ENCODE assay signal across 22 cellular contexts in the genomic region with DNA sequence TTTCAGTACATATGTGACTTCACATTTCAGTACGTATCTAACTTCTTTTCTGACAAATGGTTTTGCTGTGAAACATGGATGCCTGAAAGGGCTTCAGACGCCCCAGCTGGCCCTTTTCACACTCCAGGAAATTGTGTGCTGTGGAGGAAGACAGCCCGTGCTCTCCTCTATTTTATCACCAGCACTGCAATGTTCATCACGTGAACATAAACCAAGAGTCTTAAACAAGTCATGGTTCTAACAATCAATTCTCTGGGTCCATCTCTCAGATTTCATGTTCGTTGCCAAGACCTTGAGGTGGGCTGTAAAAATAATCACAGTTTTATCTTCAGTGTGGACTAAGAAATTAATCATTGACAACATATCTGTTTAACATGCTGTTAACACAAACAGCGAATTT.
DNase-seq lines count a peak whose midpoint lies in the region; ATAC-seq and TF ChIP-seq lines count a peak whose summit lies in the region.
"Had no signal": no experiment of that assay in that cellular context is flagged by ENCODE, and none has a peak within 500 bp of the region (broad histone marks: within the 10 kb centered on the region; RNA-seq: fewer than 3 reads in every experiment).

No MANE protein-coding gene starts in this region.

- no peaks in the 10 kb centered on the region for H3K9me3 Mint-ChIP-seq in effector memory CD8-positive, alpha-beta T cell
- H3K9me3 Mint-ChIP-seq: CD4-positive, alpha-beta memory T cell; HFFc6 had no signal

- H3K27me3 ChIP-seq in Peyer's patch (no peaks in the 10 kb centered on the region), dorsolateral prefrontal cortex (peaks cover 0 to 5% (median 0%) of the 10 kb centered on the region in 45 donors)
- H3K27me3 ChIP-seq: SJCRH30 had no signal

- H3K9me3 ChIP-seq in Peyer's patch (no peaks in the 10 kb centered on the region), mucosa of descending colon (no peaks in the 10 kb centered on the region)
- H3K9me3 ChIP-seq: Caco-2, SJCRH30 had no signal

- ATAC-seq in mucosa of descending colon (peak; percentile 63), HG03439 (IDR thresholded peaks at IDR 0.05; ENCODE audit: unreplicated experiment) (no peak)
- no peak for ATAC-seq in effector memory CD8-positive, alpha-beta T cell (replicated peaks)
- ATAC-seq: GM12878 had no signal

- H3K4me3 ChIP-seq in Peyer's patch (no peak overlapping the region), dorsolateral prefrontal cortex (peak overlapping the region in 2 of 59 donors; percentile 14 to 66), mucosa of descending colon (no peak overlapping the region)
- H3K4me3 ChIP-seq: GM12878, SJCRH30 had no signal

- intact Hi-C loops in dorsolateral prefrontal cortex (cut with DNase I) (no loop called here), mucosa of descending colon (cut with DNase I, micrococcal nuclease) (no loop called here)

- no peak overlapping the region for H3K4me3 Mint-ChIP-seq in effector memory CD8-positive, alpha-beta T cell
- H3K4me3 Mint-ChIP-seq: CD4-positive, alpha-beta memory T cell; HFFc6 had no signal

- H3K4me1 ChIP-seq in Peyer's patch (peaks cover 0 to 23% (median 0%) of the 10 kb centered on the region in 4 donors), mucosa of descending colon (ENCODE audit: low read depth) (no peaks in the 10 kb centered on the region)
- H3K4me1 ChIP-seq: SJCRH30 had no signal

- peaks cover 0 to 6% of the 10 kb centered on the region in 2 donors for H3K4me1 Mint-ChIP-seq in effector memory CD8-positive, alpha-beta T cell (ENCODE audit: low read depth in 2 of 2)

- DNase-seq in Peyer's patch: peak in 2 of 3 donors; percentile 38 to 41
- DNase-seq in dorsolateral prefrontal cortex: peak in 3 of 10 donors; percentile 11 to 33 (median 26)
- no peak for DNase-seq in mucosa of descending colon
- peak; percentile 62 for DNase-seq in superior temporal gyrus (ENCODE audit: extremely low spot score)
- DNase-seq in NK-92 (lab: John Stamatoyannopoulos, UW; ENCODE audit: unreplicated experiment): no peak
- DNase-seq in LoVo (ENCODE audit: low spot score): no peak
- DNase-seq in effector memory CD8-positive, alpha-beta T cell: no peak
- DNase-seq: CD4-positive, alpha-beta memory T cell; DMS 273 treated with DMSO at 0.1 percent for 48 hours; DMS79 treated with DMSO at 0.1 percent for 48 hours; H7; HFFc6; NCI-H1436 treated with DMSO at 0.1 percent for 48 hours; NCI-H2029 treated with DMSO at 0.1 percent for 48 hours; NCI-H2171 treated with DMSO at 0.1 percent for 48 hours; NCI-H524 treated with DMSO at 0.1 percent for 48 hours; NCI-H82; SJCRH30 had no signal

- H3K36me3 ChIP-seq in Peyer's patch: no peaks in the 10 kb centered on the region
- no peaks in the 10 kb centered on the region for H3K36me3 ChIP-seq in mucosa of descending colon (ENCODE audit: low read depth)
- H3K36me3 ChIP-seq: SJCRH30 had no signal

- H3K27ac Mint-ChIP-seq in effector memory CD8-positive, alpha-beta T cell: no peak overlapping the region
- H3K27ac Mint-ChIP-seq: CD4-positive, alpha-beta memory T cell; HFFc6 had no signal

- H3K36me3 Mint-ChIP-seq in effector memory CD8-positive, alpha-beta T cell (ENCODE audit: insufficient read depth): no peaks in the 10 kb centered on the region
- H3K36me3 Mint-ChIP-seq: CD4-positive, alpha-beta memory T cell had no signal

- TF ChIP-seq CTCF in Peyer's patch (IDR thresholded peaks at IDR 0.05) (no peak), dorsolateral prefrontal cortex (IDR thresholded peaks at IDR 0.05 in 54 of 56, conservative IDR thresholded peaks at IDR 0.05 in 2 of 56; ENCODE audit: low read depth in 1 of 56, partially characterized antibody in 56 of 56) (no peak), mucosa of descending colon (IDR thresholded peaks at IDR 0.05) (no peak)

- no peak overlapping the region for H3K27ac ChIP-seq in Peyer's patch
- peak overlapping the region; percentile 11 to 100 (median 99) for H3K27ac ChIP-seq in dorsolateral prefrontal cortex
- H3K27ac ChIP-seq: KMS-11, SJCRH30 had no signal

- no peak for TF ChIP-seq POLR2A in Peyer's patch (IDR thresholded peaks at IDR 0.05)

- peaks cover 0 to 50% of the 10 kb centered on the region in 2 donors for H3K27me3 Mint-ChIP-seq in effector memory CD8-positive, alpha-beta T cell

Comparison
In these comparisons a context has a peak if more than half of its experiments do, and no peak if none do; other contexts are left out.
1. DNase-seq: peak in Peyer's patch (2 of 3) and superior temporal gyrus (single experiment); none in mucosa of descending colon (0 of 3), NK-92 (single experiment), LoVo (single experiment) and effector memory CD8-positive, alpha-beta T cell (0 of 3).
2. H3K27ac ChIP-seq: peak in dorsolateral prefrontal cortex (59 of 59); none in Peyer's patch (0 of 4).